ENCODE assay signal across 1 cellular context in the genomic region with DNA sequence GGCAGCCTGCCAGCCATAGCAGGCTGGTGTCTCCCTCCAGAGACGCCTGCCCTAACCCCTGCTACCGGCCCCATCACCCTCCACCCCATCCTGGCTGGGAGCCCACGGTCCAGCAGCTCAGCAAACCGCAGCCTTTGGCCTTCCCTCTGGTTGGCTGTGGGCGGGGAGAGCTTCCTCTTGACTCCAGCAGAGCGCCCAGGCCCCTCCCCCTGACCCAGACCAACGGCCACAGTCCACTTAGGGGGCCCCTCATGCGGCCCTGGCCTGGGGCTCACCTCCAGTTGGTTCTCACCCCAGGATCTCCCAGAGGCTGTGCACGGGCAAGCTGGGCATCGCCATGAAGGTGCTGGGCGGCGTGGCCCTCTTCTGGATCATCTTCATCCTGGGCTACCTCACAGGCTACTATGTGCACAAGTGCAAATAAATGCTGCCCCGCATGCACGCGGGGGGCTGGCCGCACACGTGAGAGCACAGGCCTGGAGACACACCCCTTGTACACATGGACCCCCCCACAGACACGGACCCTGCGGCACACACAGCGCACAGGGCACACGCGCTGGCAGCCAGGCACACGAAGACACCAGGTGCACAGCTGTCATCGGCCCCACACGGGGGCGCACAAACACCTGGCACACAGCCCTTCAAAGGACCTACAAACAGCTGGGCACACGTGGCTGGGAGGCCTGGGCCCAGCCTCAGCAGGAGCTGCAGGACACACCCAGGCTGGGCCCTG.
TF ChIP-seq lines count a peak whose summit lies in the region.

No MANE protein-coding gene starts in this region.

TF ChIP-seq in K562, 482 proteins besides CTCF, POLR2A, EP300 and RAD21 (continued from another document and continues in another):
- peak; percentile 69 for TF ChIP-seq E2F8 (IDR thresholded peaks at IDR 0.05; ENCODE audit: low read depth, partially characterized antibody)
- TF ChIP-seq FOS (IDR thresholded peaks at IDR 0.05; ENCODE audit: extremely low read depth, insufficient read length): no peak
- TF ChIP-seq SAFB2 (IDR thresholded peaks at IDR 0.05; ENCODE audit: borderline replicate concordance, low read depth, low read length, severe bottlenecking): no peak
- TF ChIP-seq HDAC6 (IDR thresholded peaks at IDR 0.05; ENCODE audit: low read depth, low read length): no peak
- TF ChIP-seq ETV1 (tag; conservative IDR thresholded peaks at IDR 0.05; ENCODE audit: low read depth): no peak
- peak; percentile 88 for TF ChIP-seq EP400 (IDR thresholded peaks at IDR 0.05)
- no peak for TF ChIP-seq ZFPM2 (CRISPR knock-in tag; IDR thresholded peaks at IDR 0.05)
- peak in 1 of 2 experiments; percentile 94; a peak in 2 of 4 replicates for TF ChIP-seq HDAC1 (IDR thresholded peaks at IDR 0.05)
- TF ChIP-seq MBD2 (IDR thresholded peaks at IDR 0.05; ENCODE audit: borderline replicate concordance, low read depth): peak; percentile 48; the same call in 1 of the 2 replicates
- TF ChIP-seq POLR2H (tag; IDR thresholded peaks at IDR 0.05; ENCODE audit: low read depth): no peak
- TF ChIP-seq PHB (CRISPR knock-in tag; IDR thresholded peaks at IDR 0.05): no peak
- no peak for TF ChIP-seq SMARCB1 (IDR thresholded peaks at IDR 0.05; ENCODE audit: insufficient read length, low read depth)
- TF ChIP-seq, protein P1, sequence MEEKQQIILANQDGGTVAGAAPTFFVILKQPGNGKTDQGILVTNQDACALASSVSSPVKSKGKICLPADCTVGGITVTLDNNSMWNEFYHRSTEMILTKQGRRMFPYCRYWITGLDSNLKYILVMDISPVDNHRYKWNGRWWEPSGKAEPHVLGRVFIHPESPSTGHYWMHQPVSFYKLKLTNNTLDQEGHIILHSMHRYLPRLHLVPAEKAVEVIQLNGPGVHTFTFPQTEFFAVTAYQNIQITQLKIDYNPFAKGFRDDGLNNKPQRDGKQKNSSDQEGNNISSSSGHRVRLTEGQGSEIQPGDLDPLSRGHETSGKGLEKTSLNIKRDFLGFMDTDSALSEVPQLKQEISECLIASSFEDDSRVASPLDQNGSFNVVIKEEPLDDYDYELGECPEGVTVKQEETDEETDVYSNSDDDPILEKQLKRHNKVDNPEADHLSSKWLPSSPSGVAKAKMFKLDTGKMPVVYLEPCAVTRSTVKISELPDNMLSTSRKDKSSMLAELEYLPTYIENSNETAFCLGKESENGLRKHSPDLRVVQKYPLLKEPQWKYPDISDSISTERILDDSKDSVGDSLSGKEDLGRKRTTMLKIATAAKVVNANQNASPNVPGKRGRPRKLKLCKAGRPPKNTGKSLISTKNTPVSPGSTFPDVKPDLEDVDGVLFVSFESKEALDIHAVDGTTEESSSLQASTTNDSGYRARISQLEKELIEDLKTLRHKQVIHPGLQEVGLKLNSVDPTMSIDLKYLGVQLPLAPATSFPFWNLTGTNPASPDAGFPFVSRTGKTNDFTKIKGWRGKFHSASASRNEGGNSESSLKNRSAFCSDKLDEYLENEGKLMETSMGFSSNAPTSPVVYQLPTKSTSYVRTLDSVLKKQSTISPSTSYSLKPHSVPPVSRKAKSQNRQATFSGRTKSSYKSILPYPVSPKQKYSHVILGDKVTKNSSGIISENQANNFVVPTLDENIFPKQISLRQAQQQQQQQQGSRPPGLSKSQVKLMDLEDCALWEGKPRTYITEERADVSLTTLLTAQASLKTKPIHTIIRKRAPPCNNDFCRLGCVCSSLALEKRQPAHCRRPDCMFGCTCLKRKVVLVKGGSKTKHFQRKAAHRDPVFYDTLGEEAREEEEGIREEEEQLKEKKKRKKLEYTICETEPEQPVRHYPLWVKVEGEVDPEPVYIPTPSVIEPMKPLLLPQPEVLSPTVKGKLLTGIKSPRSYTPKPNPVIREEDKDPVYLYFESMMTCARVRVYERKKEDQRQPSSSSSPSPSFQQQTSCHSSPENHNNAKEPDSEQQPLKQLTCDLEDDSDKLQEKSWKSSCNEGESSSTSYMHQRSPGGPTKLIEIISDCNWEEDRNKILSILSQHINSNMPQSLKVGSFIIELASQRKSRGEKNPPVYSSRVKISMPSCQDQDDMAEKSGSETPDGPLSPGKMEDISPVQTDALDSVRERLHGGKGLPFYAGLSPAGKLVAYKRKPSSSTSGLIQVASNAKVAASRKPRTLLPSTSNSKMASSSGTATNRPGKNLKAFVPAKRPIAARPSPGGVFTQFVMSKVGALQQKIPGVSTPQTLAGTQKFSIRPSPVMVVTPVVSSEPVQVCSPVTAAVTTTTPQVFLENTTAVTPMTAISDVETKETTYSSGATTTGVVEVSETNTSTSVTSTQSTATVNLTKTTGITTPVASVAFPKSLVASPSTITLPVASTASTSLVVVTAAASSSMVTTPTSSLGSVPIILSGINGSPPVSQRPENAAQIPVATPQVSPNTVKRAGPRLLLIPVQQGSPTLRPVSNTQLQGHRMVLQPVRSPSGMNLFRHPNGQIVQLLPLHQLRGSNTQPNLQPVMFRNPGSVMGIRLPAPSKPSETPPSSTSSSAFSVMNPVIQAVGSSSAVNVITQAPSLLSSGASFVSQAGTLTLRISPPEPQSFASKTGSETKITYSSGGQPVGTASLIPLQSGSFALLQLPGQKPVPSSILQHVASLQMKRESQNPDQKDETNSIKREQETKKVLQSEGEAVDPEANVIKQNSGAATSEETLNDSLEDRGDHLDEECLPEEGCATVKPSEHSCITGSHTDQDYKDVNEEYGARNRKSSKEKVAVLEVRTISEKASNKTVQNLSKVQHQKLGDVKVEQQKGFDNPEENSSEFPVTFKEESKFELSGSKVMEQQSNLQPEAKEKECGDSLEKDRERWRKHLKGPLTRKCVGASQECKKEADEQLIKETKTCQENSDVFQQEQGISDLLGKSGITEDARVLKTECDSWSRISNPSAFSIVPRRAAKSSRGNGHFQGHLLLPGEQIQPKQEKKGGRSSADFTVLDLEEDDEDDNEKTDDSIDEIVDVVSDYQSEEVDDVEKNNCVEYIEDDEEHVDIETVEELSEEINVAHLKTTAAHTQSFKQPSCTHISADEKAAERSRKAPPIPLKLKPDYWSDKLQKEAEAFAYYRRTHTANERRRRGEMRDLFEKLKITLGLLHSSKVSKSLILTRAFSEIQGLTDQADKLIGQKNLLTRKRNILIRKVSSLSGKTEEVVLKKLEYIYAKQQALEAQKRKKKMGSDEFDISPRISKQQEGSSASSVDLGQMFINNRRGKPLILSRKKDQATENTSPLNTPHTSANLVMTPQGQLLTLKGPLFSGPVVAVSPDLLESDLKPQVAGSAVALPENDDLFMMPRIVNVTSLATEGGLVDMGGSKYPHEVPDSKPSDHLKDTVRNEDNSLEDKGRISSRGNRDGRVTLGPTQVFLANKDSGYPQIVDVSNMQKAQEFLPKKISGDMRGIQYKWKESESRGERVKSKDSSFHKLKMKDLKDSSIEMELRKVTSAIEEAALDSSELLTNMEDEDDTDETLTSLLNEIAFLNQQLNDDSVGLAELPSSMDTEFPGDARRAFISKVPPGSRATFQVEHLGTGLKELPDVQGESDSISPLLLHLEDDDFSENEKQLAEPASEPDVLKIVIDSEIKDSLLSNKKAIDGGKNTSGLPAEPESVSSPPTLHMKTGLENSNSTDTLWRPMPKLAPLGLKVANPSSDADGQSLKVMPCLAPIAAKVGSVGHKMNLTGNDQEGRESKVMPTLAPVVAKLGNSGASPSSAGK (IDR thresholded peaks at IDR 0.05): peak; percentile 99
- TF ChIP-seq ZBTB33 (CRISPR knock-in tag; IDR thresholded peaks at IDR 0.05): peak; percentile 46; the same call in 1 of the 2 replicates
- no peak for TF ChIP-seq TCF7L2 (IDR thresholded peaks at IDR 0.05; ENCODE audit: low read depth, low read length)
- no peak for TF ChIP-seq CEBPG (CRISPR knock-in tag; IDR thresholded peaks at IDR 0.05)
- TF ChIP-seq CEBPG (tag; conservative IDR thresholded peaks at IDR 0.05 in 1 of 2, IDR thresholded peaks at IDR 0.05 in 1 of 2): no peak
- peak; percentile 69; the same call in 1 of the 2 replicates for TF ChIP-seq ZNF668 (CRISPR knock-in tag; IDR thresholded peaks at IDR 0.05)
- no peak for TF ChIP-seq DDX20 (tag; IDR thresholded peaks at IDR 0.05; ENCODE audit: low read depth)
- TF ChIP-seq TFE3 (CRISPR knock-in tag; IDR thresholded peaks at IDR 0.05): no peak
- TF ChIP-seq GABPB1 (CRISPR knock-in tag; IDR thresholded peaks at IDR 0.05): peak; percentile 75; the same call in 1 of the 2 replicates
- no peak for TF ChIP-seq ZZZ3 (IDR thresholded peaks at IDR 0.05)
- TF ChIP-seq ETS1 (conservative IDR thresholded peaks at IDR 0.05; ENCODE audit: control insufficient read depth, low read depth, low read length): peak; percentile 41; the same call in 1 of the 2 replicates
- TF ChIP-seq ZNF695 (CRISPR knock-in tag; IDR thresholded peaks at IDR 0.05): no peak
- TF ChIP-seq HINFP (tag; conservative IDR thresholded peaks at IDR 0.05; ENCODE audit: low read depth): no peak
- no peak for TF ChIP-seq ZNF507 (tag; conservative IDR thresholded peaks at IDR 0.05)
- 0 out of 2 replicates have a peak, but pooled peaks have one; percentile 57 for TF ChIP-seq ZNF24 (IDR thresholded peaks at IDR 0.05)
- peak in 1 of 2 experiments; percentile 42; a peak in 3 of 4 replicates for TF ChIP-seq NRF1 (conservative IDR thresholded peaks at IDR 0.05 in 1 of 2, IDR thresholded peaks at IDR 0.05 in 1 of 2)
- TF ChIP-seq TCF7 (IDR thresholded peaks at IDR 0.05; ENCODE audit: borderline replicate concordance): no peak
- TF ChIP-seq VEZF1 (CRISPR knock-in tag; IDR thresholded peaks at IDR 0.05): no peak; the same call in 1 of the 2 replicates
- TF ChIP-seq CXXC5 (CRISPR knock-in tag; IDR thresholded peaks at IDR 0.05): peak; percentile 69; the same call in 1 of the 2 replicates
- no peak for TF ChIP-seq MTA2 (IDR thresholded peaks at IDR 0.05; ENCODE audit: low read depth)
- no peak for TF ChIP-seq ZNF76 (CRISPR knock-in tag; IDR thresholded peaks at IDR 0.05; ENCODE audit: borderline replicate concordance)
